ENCODE assay signal across 38 cellular contexts in genomic region chr9:79788662-79789061, GRCh38.
"Had no signal": no experiment of that assay in that cellular context is flagged by ENCODE, and none has a peak within 500 bp of the region (broad histone marks: within the 10 kb centered on the region; RNA-seq: fewer than 3 reads in every experiment).

No MANE protein-coding gene starts in this region.

- H3K27me3 Mint-ChIP-seq: activated naive CD4-positive, alpha-beta T cell treated with anti-CD3 and anti-CD28 coated beads, Interleukin-2, amount 10 ng/mL, durations not matched to agents 7 days and 5 days; activated naive CD4-positive, alpha-beta T cell treated with anti-CD3 and anti-CD28 coated beads, Interleukin-2, amount 50 U/mL, for 24 hours; activated naive CD8-positive, alpha-beta T cell; activated naive CD8-positive, alpha-beta T cell treated with anti-CD3 and anti-CD28 coated beads for 36 hours; activated naive CD8-positive, alpha-beta T cell treated with anti-CD3 and anti-CD28 coated beads, Interleukin-2, amount 50 U/mL, for 24 hours; central memory CD8-positive, alpha-beta T cell had no signal

- H3K27ac ChIP-seq: adrenal gland, ascending aorta, body of pancreas, brain microvascular endothelial cell, breast epithelium, cardiac muscle cell had no signal

- H3K36me3 ChIP-seq: adrenal gland, ascending aorta, brain microvascular endothelial cell, breast epithelium, cardiac muscle cell had no signal

- H3K4me1 Mint-ChIP-seq: activated naive CD4-positive, alpha-beta T cell treated with anti-CD3 and anti-CD28 coated beads, Interleukin-2, amount 10 ng/mL, durations not matched to agents 7 days and 5 days; activated naive CD4-positive, alpha-beta T cell treated with anti-CD3 and anti-CD28 coated beads, Interleukin-2, amount 50 U/mL, for 24 hours; activated naive CD8-positive, alpha-beta T cell treated with anti-CD3 and anti-CD28 coated beads for 36 hours; activated naive CD8-positive, alpha-beta T cell treated with anti-CD3 and anti-CD28 coated beads, Interleukin-2, amount 50 U/mL, for 24 hours; brain; central memory CD8-positive, alpha-beta T cell had no signal

- H3K9me3 ChIP-seq: adrenal gland, ascending aorta, body of pancreas, breast epithelium had no signal

- FAIRE-seq: astrocyte, bronchial epithelial cell had no signal

- H3K4me3 Mint-ChIP-seq: activated naive CD4-positive, alpha-beta T cell treated with anti-CD3 and anti-CD28 coated beads for 36 hours; activated naive CD4-positive, alpha-beta T cell treated with anti-CD3 and anti-CD28 coated beads, Interleukin-2, amount 10 ng/mL, durations not matched to agents 7 days and 5 days; activated naive CD4-positive, alpha-beta T cell treated with anti-CD3 and anti-CD28 coated beads, Interleukin-2, amount 50 U/mL, for 24 hours; activated naive CD8-positive, alpha-beta T cell; activated naive CD8-positive, alpha-beta T cell treated with anti-CD3 and anti-CD28 coated beads for 36 hours; activated naive CD8-positive, alpha-beta T cell treated with anti-CD3 and anti-CD28 coated beads, Interleukin-2, amount 10 ng/mL, durations not matched to agents 7 days and 5 days; activated naive CD8-positive, alpha-beta T cell treated with anti-CD3 and anti-CD28 coated beads, Interleukin-2, amount 50 U/mL, for 24 hours; activated T-cell treated with anti-CD3 and anti-CD28 coated beads, Interleukin-2, amount 50 U/mL, for 24 hours; activated T-cell treated with anti-CD3 and anti-CD28 coated beads, Interleukin-2, amount 50 U/mL, for 4 hours; activated T-cell treated with anti-CD3 and anti-CD28 coated beads, Interleukin-2, amount 50 U/mL, for 72 hours; activated T-helper 1 cell treated with anti-CD3 and anti-CD28 coated beads, Interleukin-12 subunit alpha, Interleukin-12 subunit beta, Interleukin-2, Interleukin-4 antibody, amounts not matched to agents 30 ng/mL and 10 ng/mL and 1 ng/mL, durations not matched to agents 14 hours and 24 hours and 36 hours; brain; central memory CD8-positive, alpha-beta T cell had no signal

- H3K4me1 ChIP-seq: adrenal gland, ascending aorta, body of pancreas, breast epithelium had no signal

- H3K36me3 Mint-ChIP-seq: activated naive CD4-positive, alpha-beta T cell treated with anti-CD3 and anti-CD28 coated beads, Interleukin-2, amount 10 ng/mL, durations not matched to agents 7 days and 5 days; activated naive CD4-positive, alpha-beta T cell treated with anti-CD3 and anti-CD28 coated beads, Interleukin-2, amount 50 U/mL, for 24 hours; activated naive CD4-positive, alpha-beta T cell treated with anti-CD3 and anti-CD28 coated beads, Interleukin-2, amount 50 U/mL, for 72 hours; brain had no signal

- DNase-seq: activated effector memory CD4-positive, alpha-beta T cell treated with anti-CD3 and anti-CD28 coated beads, Interleukin-2, amount 50 U/mL, for 16 hours; activated effector memory CD4-positive, alpha-beta T cell treated with Interleukin-2 at 50 U/mL for 16 hours; activated gamma-delta T cell; activated gamma-delta T cell treated with Interleukin-2 at 50 U/mL for 16 hours; activated naive CD4-positive, alpha-beta T cell; activated naive CD4-positive, alpha-beta T cell treated with anti-CD3 and anti-CD28 coated beads for 36 hours; activated naive CD4-positive, alpha-beta T cell treated with anti-CD3 and anti-CD28 coated beads, Interleukin-2, amount 10 ng/mL, durations not matched to agents 7 days and 5 days; activated naive CD4-positive, alpha-beta T cell treated with anti-CD3 and anti-CD28 coated beads, Interleukin-2, amount 50 U/mL, for 16 hours; activated naive CD4-positive, alpha-beta T cell treated with Interleukin-2 at 50 U/mL for 16 hours; activated naive CD8-positive, alpha-beta T cell treated with anti-CD3 and anti-CD28 coated beads for 36 hours; activated naive CD8-positive, alpha-beta T cell treated with anti-CD3 and anti-CD28 coated beads, Interleukin-2, amount 10 ng/mL, durations not matched to agents 7 days and 5 days; activated naive CD8-positive, alpha-beta T cell treated with anti-CD3 and anti-CD28 coated beads, Interleukin-2, amount 50 U/mL, for 24 hours; activated T-cell treated with anti-CD3 and anti-CD28 coated beads, Interleukin-2, amount 50 U/mL, for 1 hour; activated T-cell treated with anti-CD3 and anti-CD28 coated beads, Interleukin-2, amount 50 U/mL, for 24 hours; activated T-cell treated with anti-CD3 and anti-CD28 coated beads, Interleukin-2, amount 50 U/mL, for 4 hours; activated T-cell treated with anti-CD3 and anti-CD28 coated beads, Interleukin-2, amount 50 U/mL, for 48 hours; activated T-cell treated with anti-CD3 and anti-CD28 coated beads, Interleukin-2, amount 50 U/mL, for 72 hours; adrenal gland; amniotic stem cell; amygdala; anterior cingulate cortex; aorta; body of pancreas; brain microvascular endothelial cell; central memory CD4-positive, alpha-beta T cell; cerebellar nuclear complex had no signal

- H3K27me3 ChIP-seq: adrenal gland, ascending aorta, body of pancreas, brain microvascular endothelial cell, breast epithelium, cardiac muscle cell had no signal

- H3K4me3 ChIP-seq: adrenal gland, ascending aorta, body of pancreas, breast epithelium, cardiac muscle cell had no signal

- ATAC-seq: activated naive CD4-positive, alpha-beta T cell treated with anti-CD3 and anti-CD28 coated beads, Interleukin-2, amount 50 U/mL, for 72 hours; activated naive CD8-positive, alpha-beta T cell treated with anti-CD3 and anti-CD28 coated beads, Interleukin-2, amount 50 U/mL, for 24 hours; activated T-cell treated with anti-CD3 and anti-CD28 coated beads, Interleukin-2, amount 50 U/mL, for 4 hours; activated T-cell treated with anti-CD3 and anti-CD28 coated beads, Interleukin-2, amount 50 U/mL, for 72 hours; body of pancreas had no signal

- H3K27ac Mint-ChIP-seq: activated naive CD4-positive, alpha-beta T cell treated with anti-CD3 and anti-CD28 coated beads for 36 hours; activated naive CD4-positive, alpha-beta T cell treated with anti-CD3 and anti-CD28 coated beads, Interleukin-2, amount 10 ng/mL, durations not matched to agents 7 days and 5 days; activated naive CD4-positive, alpha-beta T cell treated with anti-CD3 and anti-CD28 coated beads, Interleukin-2, amount 50 U/mL, for 24 hours; activated naive CD4-positive, alpha-beta T cell treated with anti-CD3 and anti-CD28 coated beads, Interleukin-2, amount 50 U/mL, for 72 hours; activated naive CD8-positive, alpha-beta T cell; activated naive CD8-positive, alpha-beta T cell treated with anti-CD3 and anti-CD28 coated beads for 36 hours; activated naive CD8-positive, alpha-beta T cell treated with anti-CD3 and anti-CD28 coated beads, Interleukin-2, amount 10 ng/mL, durations not matched to agents 7 days and 5 days; activated naive CD8-positive, alpha-beta T cell treated with anti-CD3 and anti-CD28 coated beads, Interleukin-2, amount 50 U/mL, for 24 hours; activated T-cell treated with anti-CD3 and anti-CD28 coated beads, Interleukin-2, amount 50 U/mL, for 24 hours; activated T-cell treated with anti-CD3 and anti-CD28 coated beads, Interleukin-2, amount 50 U/mL, for 72 hours; activated T-helper 1 cell treated with anti-CD3 and anti-CD28 coated beads, Interleukin-12 subunit alpha, Interleukin-12 subunit beta, Interleukin-2, Interleukin-4 antibody, amounts not matched to agents 30 ng/mL and 10 ng/mL and 1 ng/mL, durations not matched to agents 14 hours and 24 hours and 36 hours; activated T-helper 2 cell treated with anti-CD3 and anti-CD28 coated beads, Interferon-gamma antibody, Interleukin-2, Interleukin-4, amounts not matched to agents 10 μg/mL and 5 μg/mL and 100 μg/mL, durations not matched to agents 14 hours and 24 hours and 36 hours had no signal
